1 cellular context compared by ENCODE assay signal in genomic region chr22:31271026-31271425, GRCh38.
TF ChIP-seq lines count a peak whose summit lies in the region.

No MANE protein-coding gene starts in this region.

TF ChIP-seq in HepG2, 621 proteins besides CTCF, POLR2A, EP300 and RAD21:
- no peak for TF ChIP-seq HNF1A (IDR thresholded peaks at IDR 0.05; ENCODE audit: low read depth)
- no peak for TF ChIP-seq HNF1A (CRISPR knock-in tag; IDR thresholded peaks at IDR 0.05; ENCODE audit: borderline replicate concordance)
- no peak for TF ChIP-seq XBP1 (CRISPR knock-in tag; IDR thresholded peaks at IDR 0.05)
- no peak for TF ChIP-seq STAT5B (CRISPR knock-in tag; IDR thresholded peaks at IDR 0.05)
TF ChIP-seq in HepG2: peak in this region for 0.
